1 cellular context compared by ENCODE assay signal in genomic region chr16:69823831-69824563, GRCh38.
TF ChIP-seq lines count a peak whose summit lies in the region.

No MANE protein-coding gene starts in this region.

TF ChIP-seq in HepG2, 621 proteins besides CTCF, POLR2A, EP300 and RAD21 (continued from another document and continues in another):
- TF ChIP-seq, protein P1, sequence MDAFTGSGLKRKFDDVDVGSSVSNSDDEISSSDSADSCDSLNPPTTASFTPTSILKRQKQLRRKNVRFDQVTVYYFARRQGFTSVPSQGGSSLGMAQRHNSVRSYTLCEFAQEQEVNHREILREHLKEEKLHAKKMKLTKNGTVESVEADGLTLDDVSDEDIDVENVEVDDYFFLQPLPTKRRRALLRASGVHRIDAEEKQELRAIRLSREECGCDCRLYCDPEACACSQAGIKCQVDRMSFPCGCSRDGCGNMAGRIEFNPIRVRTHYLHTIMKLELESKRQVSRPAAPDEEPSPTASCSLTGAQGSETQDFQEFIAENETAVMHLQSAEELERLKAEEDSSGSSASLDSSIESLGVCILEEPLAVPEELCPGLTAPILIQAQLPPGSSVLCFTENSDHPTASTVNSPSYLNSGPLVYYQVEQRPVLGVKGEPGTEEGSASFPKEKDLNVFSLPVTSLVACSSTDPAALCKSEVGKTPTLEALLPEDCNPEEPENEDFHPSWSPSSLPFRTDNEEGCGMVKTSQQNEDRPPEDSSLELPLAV (CRISPR knock-in tag; conservative IDR thresholded peaks at IDR 0.05; ENCODE audit: low read depth) = no peak
- TF ChIP-seq AGO2 (optimal IDR thresholded peaks at IDR 0.05; ENCODE audit: low read depth, low read length) (no peak), ZNF598 (CRISPR knock-in tag; IDR thresholded peaks at IDR 0.05; ENCODE audit: borderline replicate concordance) (no peak), ZNF644 (CRISPR knock-in tag; IDR thresholded peaks at IDR 0.05; ENCODE audit: low read depth) (no peak), RARA (CRISPR knock-in tag; IDR thresholded peaks at IDR 0.05) (peak; percentile 71), ZNF335 (CRISPR knock-in tag; IDR thresholded peaks at IDR 0.05) (no peak), NONO (IDR thresholded peaks at IDR 0.05) (no peak), NONO (CRISPR knock-in tag; conservative IDR thresholded peaks at IDR 0.05) (no peak), ZNF333 (CRISPR knock-in tag; IDR thresholded peaks at IDR 0.05; ENCODE audit: borderline replicate concordance) (peak; percentile 45; the same call in 1 of the 2 replicates), ZNF230 (CRISPR knock-in tag; IDR thresholded peaks at IDR 0.05) (no peak), CREM (IDR thresholded peaks at IDR 0.05) (no peak), CREM (CRISPR knock-in tag; IDR thresholded peaks at IDR 0.05) (no peak), CC2D1A (CRISPR knock-in tag; IDR thresholded peaks at IDR 0.05) (no peak), ZNF766 (CRISPR knock-in tag; IDR thresholded peaks at IDR 0.05; ENCODE audit: borderline replicate concordance) (no peak; the same call in 1 of the 2 replicates), MAFK (conservative IDR thresholded peaks at IDR 0.05 in 1 of 2, IDR thresholded peaks at IDR 0.05 in 1 of 2; ENCODE audit: low read length in 2 of 2) (no peak), ZFP82 (CRISPR knock-in tag; IDR thresholded peaks at IDR 0.05; ENCODE audit: borderline replicate concordance) (no peak), SETDB1 (CRISPR knock-in tag; IDR thresholded peaks at IDR 0.05; ENCODE audit: borderline replicate concordance) (no peak), BRCA1 (CRISPR knock-in tag; IDR thresholded peaks at IDR 0.05) (no peak), ZBTB2 (CRISPR knock-in tag; IDR thresholded peaks at IDR 0.05; ENCODE audit: low read depth) (no peak), ZNF124 (CRISPR knock-in tag; IDR thresholded peaks at IDR 0.05) (no peak), ARID4A (CRISPR knock-in tag; IDR thresholded peaks at IDR 0.05; ENCODE audit: borderline replicate concordance) (peak; percentile 15; the same call in 1 of the 2 replicates), ZBTB40 (IDR thresholded peaks at IDR 0.05) (no peak), ZBTB40 (CRISPR knock-in tag; IDR thresholded peaks at IDR 0.05) (peak; percentile 49; the same call in 1 of the 2 replicates), FOXO1 (CRISPR knock-in tag; IDR thresholded peaks at IDR 0.05) (no peak), KLF9 (CRISPR knock-in tag; IDR thresholded peaks at IDR 0.05; ENCODE audit: low read depth) (no peak), ATF7 (IDR thresholded peaks at IDR 0.05) (no peak), ATF7 (CRISPR knock-in tag; IDR thresholded peaks at IDR 0.05) (0 out of 2 replicates have a peak, but pooled peaks have one; percentile 37), ZNF670 (CRISPR knock-in tag; IDR thresholded peaks at IDR 0.05; ENCODE audit: borderline replicate concordance) (peak; percentile 62; the same call in 1 of the 2 replicates), GMEB1 (CRISPR knock-in tag; IDR thresholded peaks at IDR 0.05; ENCODE audit: borderline replicate concordance) (peak; percentile 1; the same call in 1 of the 2 replicates), SNAI1 (CRISPR knock-in tag; IDR thresholded peaks at IDR 0.05; ENCODE audit: borderline replicate concordance) (0 out of 2 replicates have a peak, but pooled peaks have one; percentile 69), NFYB (CRISPR knock-in tag; IDR thresholded peaks at IDR 0.05) (no peak), KLF11 (CRISPR knock-in tag; IDR thresholded peaks at IDR 0.05) (no peak), PRPF4 (IDR thresholded peaks at IDR 0.05; ENCODE audit: low read depth, low read length, poor library complexity, severe bottlenecking) (peak; percentile 94), YY1 (IDR thresholded peaks at IDR 0.05; ENCODE audit: insufficient read depth, insufficient replicate concordance, low read depth, low read length) (no peak), ZFY (CRISPR knock-in tag; IDR thresholded peaks at IDR 0.05) (peak; percentile 63)
- TF ChIP-seq, protein P2, sequence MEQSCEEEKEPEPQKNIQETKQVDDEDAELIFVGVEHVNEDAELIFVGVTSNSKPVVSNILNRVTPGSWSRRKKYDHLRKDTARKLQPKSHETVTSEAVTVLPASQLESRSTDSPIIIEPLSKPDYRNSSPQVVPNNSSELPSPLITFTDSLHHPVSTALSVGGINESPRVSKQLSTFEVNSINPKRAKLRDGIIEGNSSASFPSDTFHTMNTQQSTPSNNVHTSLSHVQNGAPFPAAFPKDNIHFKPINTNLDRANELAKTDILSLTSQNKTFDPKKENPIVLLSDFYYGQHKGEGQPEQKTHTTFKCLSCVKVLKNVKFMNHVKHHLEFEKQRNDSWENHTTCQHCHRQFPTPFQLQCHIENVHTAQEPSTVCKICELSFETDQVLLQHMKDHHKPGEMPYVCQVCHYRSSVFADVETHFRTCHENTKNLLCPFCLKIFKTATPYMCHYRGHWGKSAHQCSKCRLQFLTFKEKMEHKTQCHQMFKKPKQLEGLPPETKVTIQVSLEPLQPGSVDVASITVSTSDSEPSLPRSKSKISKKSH (CRISPR knock-in tag; IDR thresholded peaks at IDR 0.05; ENCODE audit: borderline replicate concordance) = no peak
- TF ChIP-seq, protein P3, sequence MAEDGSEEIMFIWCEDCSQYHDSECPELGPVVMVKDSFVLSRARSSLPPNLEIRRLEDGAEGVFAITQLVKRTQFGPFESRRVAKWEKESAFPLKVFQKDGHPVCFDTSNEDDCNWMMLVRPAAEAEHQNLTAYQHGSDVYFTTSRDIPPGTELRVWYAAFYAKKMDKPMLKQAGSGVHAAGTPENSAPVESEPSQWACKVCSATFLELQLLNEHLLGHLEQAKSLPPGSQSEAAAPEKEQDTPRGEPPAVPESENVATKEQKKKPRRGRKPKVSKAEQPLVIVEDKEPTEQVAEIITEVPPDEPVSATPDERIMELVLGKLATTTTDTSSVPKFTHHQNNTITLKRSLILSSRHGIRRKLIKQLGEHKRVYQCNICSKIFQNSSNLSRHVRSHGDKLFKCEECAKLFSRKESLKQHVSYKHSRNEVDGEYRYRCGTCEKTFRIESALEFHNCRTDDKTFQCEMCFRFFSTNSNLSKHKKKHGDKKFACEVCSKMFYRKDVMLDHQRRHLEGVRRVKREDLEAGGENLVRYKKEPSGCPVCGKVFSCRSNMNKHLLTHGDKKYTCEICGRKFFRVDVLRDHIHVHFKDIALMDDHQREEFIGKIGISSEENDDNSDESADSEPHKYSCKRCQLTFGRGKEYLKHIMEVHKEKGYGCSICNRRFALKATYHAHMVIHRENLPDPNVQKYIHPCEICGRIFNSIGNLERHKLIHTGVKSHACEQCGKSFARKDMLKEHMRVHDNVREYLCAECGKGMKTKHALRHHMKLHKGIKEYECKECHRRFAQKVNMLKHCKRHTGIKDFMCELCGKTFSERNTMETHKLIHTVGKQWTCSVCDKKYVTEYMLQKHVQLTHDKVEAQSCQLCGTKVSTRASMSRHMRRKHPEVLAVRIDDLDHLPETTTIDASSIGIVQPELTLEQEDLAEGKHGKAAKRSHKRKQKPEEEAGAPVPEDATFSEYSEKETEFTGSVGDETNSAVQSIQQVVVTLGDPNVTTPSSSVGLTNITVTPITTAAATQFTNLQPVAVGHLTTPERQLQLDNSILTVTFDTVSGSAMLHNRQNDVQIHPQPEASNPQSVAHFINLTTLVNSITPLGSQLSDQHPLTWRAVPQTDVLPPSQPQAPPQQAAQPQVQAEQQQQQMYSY (CRISPR knock-in tag; IDR thresholded peaks at IDR 0.05) = no peak
